ENCODE assay signal across 29 cellular contexts in the genomic region with DNA sequence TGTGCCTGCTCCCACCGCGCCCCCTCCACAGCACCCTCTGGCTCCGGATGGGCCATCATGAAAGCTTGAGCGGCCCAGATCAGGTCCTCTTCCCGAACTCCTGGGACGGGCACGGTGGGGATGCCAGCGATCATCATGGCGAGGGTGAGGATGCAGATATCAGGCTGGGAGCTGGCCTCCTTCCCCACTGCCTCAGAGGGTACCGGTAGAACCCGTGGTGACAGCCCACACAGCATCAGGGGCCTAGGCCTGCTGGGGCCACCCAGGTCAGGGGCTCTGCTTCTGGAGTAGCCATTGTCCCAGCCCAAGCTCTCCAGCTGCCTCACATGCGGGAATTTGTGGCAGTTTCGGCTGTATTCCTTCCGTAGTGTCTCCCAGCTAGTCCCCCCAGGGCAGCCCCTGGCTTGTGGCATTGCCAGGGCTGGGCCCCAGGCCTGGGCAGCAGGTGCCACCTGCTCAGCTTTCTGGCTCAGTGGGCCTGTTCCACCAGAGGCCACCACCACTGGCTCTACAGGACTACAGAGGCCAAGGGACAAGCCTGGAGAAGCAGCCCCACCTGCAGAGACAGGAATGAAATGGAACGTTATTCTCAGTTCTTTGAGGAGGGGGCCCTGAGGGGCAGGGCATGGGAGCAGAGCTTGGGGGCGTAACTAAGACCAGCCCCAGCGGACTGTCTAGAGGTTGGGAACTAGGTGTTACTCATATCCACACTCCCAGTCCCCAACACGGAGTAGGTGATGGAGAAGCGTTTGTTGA. TPM values are rescaled to one million over a fixed set of nuclear protein-coding genes. Genes with fewer than 3 reads are reported as not detected.
DNase-seq lines count a peak whose midpoint lies in the region; ATAC-seq, FAIRE-seq and TF ChIP-seq lines count a peak whose summit lies in the region.
"Had no signal": no experiment of that assay in that cellular context is flagged by ENCODE, and none has a peak within 500 bp of the region (broad histone marks: within the 10 kb centered on the region; RNA-seq: fewer than 3 reads in every experiment).

No MANE protein-coding gene starts in this region.

- H3K4me1 ChIP-seq in RWPE2 (ENCODE audit: insufficient read depth, poor library complexity, severe bottlenecking), result peaks cover 13% of the 10 kb centered on the region

- H3K36me3 ChIP-seq in RWPE2 (ENCODE audit: low read depth), result peaks cover 34% of the 10 kb centered on the region

- peaks cover 48% of the 10 kb centered on the region for H3K36me3 Mint-ChIP-seq in activated T-cell treated with anti-CD3 and anti-CD28 coated beads, Interleukin-2, amount 50 U/mL, for 24 hours (ENCODE audit: low read depth)
- H3K36me3 Mint-ChIP-seq in nephron progenitor cell (ENCODE audit: low read depth), result peaks cover 17% of the 10 kb centered on the region

- no peak overlapping the region for H3K4me3 ChIP-seq in RWPE2 (ENCODE audit: severe bottlenecking)
- H3K4me3 ChIP-seq: GM23248, HAP-1, PC-9 had no signal

- no peak for FAIRE-seq in GM12891 (lab: Jason Lieb, UNC)
- FAIRE-seq: GM18507 had no signal

- no peak overlapping the region for H3K4me3 Mint-ChIP-seq in activated T-cell treated with anti-CD3 and anti-CD28 coated beads, Interleukin-2, amount 50 U/mL, for 24 hours
- no peak overlapping the region for H3K4me3 Mint-ChIP-seq in nephron progenitor cell
- H3K4me3 Mint-ChIP-seq: HFFc6 had no signal

- no peak for TF ChIP-seq CTCF in RWPE2 (IDR thresholded peaks at IDR 0.05; ENCODE audit: poor library complexity, severe bottlenecking)
- TF ChIP-seq CTCF in nephron progenitor cell (IDR thresholded peaks at IDR 0.05), result no peak

- H3K4me1 Mint-ChIP-seq in activated T-cell treated with anti-CD3 and anti-CD28 coated beads, Interleukin-2, amount 50 U/mL, for 24 hours (ENCODE audit: low read depth), result peaks cover 63% of the 10 kb centered on the region
- H3K4me1 Mint-ChIP-seq in nephron progenitor cell, result peaks cover 23% of the 10 kb centered on the region

- H3K27ac Mint-ChIP-seq in activated T-cell treated with anti-CD3 and anti-CD28 coated beads, Interleukin-2, amount 50 U/mL, for 24 hours, result peak overlapping the region; percentile 71
- peak overlapping the region; percentile 40 for H3K27ac Mint-ChIP-seq in nephron progenitor cell

- TF ChIP-seq POLR2A in GM12891 (IDR thresholded peaks at IDR 0.05; ENCODE audit: low read depth, low read length), result no peak

- no peaks in the 10 kb centered on the region for H3K9me3 Mint-ChIP-seq in activated T-cell treated with anti-CD3 and anti-CD28 coated beads, Interleukin-2, amount 50 U/mL, for 24 hours
- no peaks in the 10 kb centered on the region for H3K9me3 Mint-ChIP-seq in nephron progenitor cell
- H3K9me3 Mint-ChIP-seq: HFFc6 had no signal

- no peaks in the 10 kb centered on the region for H3K27me3 Mint-ChIP-seq in activated T-cell treated with anti-CD3 and anti-CD28 coated beads, Interleukin-2, amount 50 U/mL, for 24 hours
- peaks cover 3% of the 10 kb centered on the region for H3K27me3 Mint-ChIP-seq in nephron progenitor cell (ENCODE audit: low read depth, poor library complexity)

- H3K27me3 ChIP-seq in RWPE2 (ENCODE audit: insufficient read depth, poor library complexity, severe bottlenecking), result no peaks in the 10 kb centered on the region

- no peaks in the 10 kb centered on the region for H3K9me3 ChIP-seq in RWPE2 (ENCODE audit: severe bottlenecking)
- H3K9me3 ChIP-seq: HAP-1 had no signal

- no peak overlapping the region for H3K27ac ChIP-seq in RWPE2 (ENCODE audit: poor library complexity, severe bottlenecking)
- H3K27ac ChIP-seq: GM23248, PC-9 had no signal

- no peak for DNase-seq in activated T-cell treated with anti-CD3 and anti-CD28 coated beads, Interleukin-2, amount 50 U/mL, for 24 hours
- DNase-seq in activated T-cell treated with anti-CD3 and anti-CD28 coated beads, Interleukin-2, amount 50 U/mL, for 48 hours, result no peak
- DNase-seq in GM12891 (ENCODE audit: insufficient read length, low spot score) (no peak), RWPE2 (ENCODE audit: low spot score) (peak; percentile 84), nephron progenitor cell (no peak)
- DNase-seq: 8988T; ACHN; DMS153; DND-41; GM23248; HFFc6; Kasumi-1; MV-4-11; NCI-H1105 treated with DMSO at 0.1 percent for 48 hours; NCI-H146; NCI-H1930; NCI-H2107; NCI-H446; NCI-H524 treated with DMSO at 0.1 percent for 48 hours; NCI-H82; NK-92 treated with Interleukin-12 subunit alpha and Interleukin-12 subunit beta, amount 100 ng/mL, for 24 hours; PC-9; RPMI8226; SHP77 treated with DMSO at 0.1 percent for 48 hours had no signal

- ATAC-seq in RWPE2 (ENCODE audit: low read depth) (no peak), GM21786 (IDR thresholded peaks at IDR 0.05; ENCODE audit: unreplicated experiment) (no peak), HG02759 (IDR thresholded peaks at IDR 0.05; ENCODE audit: unreplicated experiment) (no peak), HG03457 (IDR thresholded peaks at IDR 0.05; ENCODE audit: unreplicated experiment) (no peak)

TF ChIP-seq in GM12891, 5 proteins besides CTCF, POLR2A, EP300 and RAD21:
- TF ChIP-seq POLR2AphosphoS5 (IDR thresholded peaks at IDR 0.05; ENCODE audit: low read depth, low read length) (0 out of 2 replicates have a peak, but pooled peaks have one; percentile 42), PAX5 (IDR thresholded peaks at IDR 0.05; ENCODE audit: insufficient read depth, low read length, severe bottlenecking) (no peak)

RNA-seq across cellular contexts. Expression of gene SPATA25, which starts 0.7 kb away (rescaled TPM):
- polyA plus RNA-seq in GM12891 (2012; ENCODE audit: low read depth, missing spikeins), result 0.62 TPM
- polyA plus RNA-seq: GM23248 had no signal

RNA-seq across cellular contexts. Expression of gene NEURL2, which starts 4.2 kb away (rescaled TPM):
- 2.6 TPM for polyA plus RNA-seq in GM12891 (2012; ENCODE audit: low read depth, missing spikeins)

RNA-seq across cellular contexts. Expression of gene CTSA, which starts 4.4 kb away (rescaled TPM):
- 34.7 TPM for polyA plus RNA-seq in GM12891 (2012; ENCODE audit: low read depth, missing spikeins)

RNA-seq across cellular contexts. Expression of gene ZSWIM1, which starts 5.7 kb away (rescaled TPM):
- polyA plus RNA-seq in GM12891 (2012; ENCODE audit: low read depth, missing spikeins), result 5.9 TPM

RNA-seq across cellular contexts. Expression of gene PLTP, which starts 25.2 kb away (rescaled TPM):
- 11.5 TPM for polyA plus RNA-seq in GM12891 (2012; ENCODE audit: low read depth, missing spikeins)
